Comparison of ENCODE assay signal across 15 cellular contexts in the genomic region with DNA sequence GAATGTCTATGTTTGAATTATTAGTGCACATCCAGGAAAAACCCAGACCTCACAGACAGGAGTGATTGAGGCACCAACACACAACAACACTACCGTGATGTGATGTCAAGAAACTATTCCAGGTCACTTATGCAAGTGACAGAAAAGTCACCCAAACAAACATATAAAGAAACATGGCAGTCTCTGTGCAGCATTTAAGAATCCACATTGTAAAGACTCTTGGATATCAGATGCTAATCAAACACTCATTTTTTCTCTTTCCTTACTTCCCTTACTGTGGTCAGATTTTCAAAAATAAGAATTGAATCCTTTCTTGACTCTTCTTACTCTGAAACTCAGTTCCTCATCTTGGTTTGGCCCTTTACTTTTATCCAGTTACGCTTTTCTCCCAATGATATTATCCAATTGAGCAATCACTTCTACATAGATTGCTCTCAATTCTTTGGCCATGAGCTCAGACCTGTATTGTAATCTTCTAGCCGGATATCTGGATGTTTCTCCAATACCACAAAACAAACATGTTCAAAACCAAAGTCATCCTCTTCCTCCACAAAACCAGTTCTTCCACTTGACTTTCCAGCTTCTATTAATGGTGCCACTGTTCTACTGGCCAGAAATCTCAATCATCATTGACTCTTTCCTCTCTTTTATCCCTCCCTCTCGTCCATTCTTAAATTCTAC.
DNase-seq lines count a peak whose midpoint lies in the region; ATAC-seq and TF ChIP-seq lines count a peak whose summit lies in the region.
"Had no signal": no experiment of that assay in that cellular context is flagged by ENCODE, and none has a peak within 500 bp of the region (broad histone marks: within the 10 kb centered on the region; RNA-seq: fewer than 3 reads in every experiment).

No MANE protein-coding gene starts in this region.

- peaks cover 6% of the 10 kb centered on the region for H3K4me1 Mint-ChIP-seq in neural progenitor cell

- no peaks in the 10 kb centered on the region for H3K79me2 ChIP-seq in neural progenitor cell (ENCODE audit: low read depth)

- no peak overlapping the region for H3K4me3 Mint-ChIP-seq in neural progenitor cell
- H3K4me3 Mint-ChIP-seq: naive B cell had no signal

- H3K9me3 Mint-ChIP-seq in neural progenitor cell: peaks cover 18% of the 10 kb centered on the region

- TF ChIP-seq CTCF in lower lobe of right lung (IDR thresholded peaks at IDR 0.05) (no peak), neural progenitor cell (IDR thresholded peaks at IDR 0.05) (no peak)

- no peak overlapping the region for H3K4me2 ChIP-seq in neural progenitor cell

- no peaks in the 10 kb centered on the region for H3K27me3 ChIP-seq in lower lobe of right lung (ENCODE audit: low read depth)
- H3K27me3 ChIP-seq in neural progenitor cell: no peaks in the 10 kb centered on the region

- H3K27ac Mint-ChIP-seq in neural progenitor cell: no peak overlapping the region
- H3K27ac Mint-ChIP-seq: effector memory CD8-positive, alpha-beta T cell had no signal

- ATAC-seq in lower lobe of right lung (peak; percentile 56 to 72), GM21717 (IDR thresholded peaks at IDR 0.05; ENCODE audit: unreplicated experiment) (no peak)
- ATAC-seq: effector memory CD8-positive, alpha-beta T cell; HepG2; Right ventricle myocardium inferior had no signal

- no peak overlapping the region for H2AFZ ChIP-seq in neural progenitor cell (replicated peaks)

- H3K9ac ChIP-seq in neural progenitor cell: no peak overlapping the region

- DNase-seq in Daoy (ENCODE audit: low read depth) (peak; percentile 32), LoVo (ENCODE audit: low spot score) (peak; percentile 69), amniotic epithelial cell (ENCODE audit: low read depth) (peak; percentile 72), lower lobe of right lung (no peak), neural progenitor cell (ENCODE audit: low spot score) (no peak), COR-L47 (lab: John Stamatoyannopoulos, UW) (no peak), AG20443 (ENCODE audit: low spot score) (no peak)
- DNase-seq: activated CD4-positive, CD25-positive, alpha-beta regulatory T cell; effector memory CD8-positive, alpha-beta T cell; naive B cell; NCI-H345 had no signal

- H3K36me3 ChIP-seq in lower lobe of right lung (no peaks in the 10 kb centered on the region), neural progenitor cell (no peaks in the 10 kb centered on the region)

- no peaks in the 10 kb centered on the region for H4K20me1 ChIP-seq in neural progenitor cell (ENCODE audit: low read depth)

- H3K4me1 ChIP-seq in lower lobe of right lung: peaks cover 31% of the 10 kb centered on the region
- H3K4me1 ChIP-seq in neural progenitor cell: no peaks in the 10 kb centered on the region

- H3K27ac ChIP-seq in lower lobe of right lung (no peak overlapping the region), neural progenitor cell (no peak overlapping the region)

- intact Hi-C loops in lower lobe of right lung (cut with DNase I): no loop called here

- H3K4me3 ChIP-seq in lower lobe of right lung: no peak overlapping the region
- no peak overlapping the region for H3K4me3 ChIP-seq in neural progenitor cell

- H3F3A ChIP-seq in neural progenitor cell (ENCODE audit: low read depth): no peaks in the 10 kb centered on the region

- peaks cover 3% of the 10 kb centered on the region for H3K27me3 Mint-ChIP-seq in neural progenitor cell (ENCODE audit: insufficient read depth, low read depth)
- H3K27me3 Mint-ChIP-seq: activated naive CD8-positive, alpha-beta T cell; effector memory CD8-positive, alpha-beta T cell; naive B cell had no signal

- H3K9me3 ChIP-seq in lower lobe of right lung (no peaks in the 10 kb centered on the region), neural progenitor cell (ENCODE audit: low read depth) (no peaks in the 10 kb centered on the region)

- H3K36me3 Mint-ChIP-seq in neural progenitor cell: no peaks in the 10 kb centered on the region
- H3K36me3 Mint-ChIP-seq: activated naive CD8-positive, alpha-beta T cell; naive B cell had no signal

Comparison
In these comparisons a context has a peak if more than half of its experiments do, and no peak if none do; other contexts are left out.
1. DNase-seq: peak in Daoy (single experiment), LoVo (single experiment) and amniotic epithelial cell (single experiment); none in lower lobe of right lung (single experiment), neural progenitor cell (single experiment), COR-L47 (single experiment) and AG20443 (single experiment).